Comparison of ENCODE assay signal across 9 cellular contexts in the genomic region with DNA sequence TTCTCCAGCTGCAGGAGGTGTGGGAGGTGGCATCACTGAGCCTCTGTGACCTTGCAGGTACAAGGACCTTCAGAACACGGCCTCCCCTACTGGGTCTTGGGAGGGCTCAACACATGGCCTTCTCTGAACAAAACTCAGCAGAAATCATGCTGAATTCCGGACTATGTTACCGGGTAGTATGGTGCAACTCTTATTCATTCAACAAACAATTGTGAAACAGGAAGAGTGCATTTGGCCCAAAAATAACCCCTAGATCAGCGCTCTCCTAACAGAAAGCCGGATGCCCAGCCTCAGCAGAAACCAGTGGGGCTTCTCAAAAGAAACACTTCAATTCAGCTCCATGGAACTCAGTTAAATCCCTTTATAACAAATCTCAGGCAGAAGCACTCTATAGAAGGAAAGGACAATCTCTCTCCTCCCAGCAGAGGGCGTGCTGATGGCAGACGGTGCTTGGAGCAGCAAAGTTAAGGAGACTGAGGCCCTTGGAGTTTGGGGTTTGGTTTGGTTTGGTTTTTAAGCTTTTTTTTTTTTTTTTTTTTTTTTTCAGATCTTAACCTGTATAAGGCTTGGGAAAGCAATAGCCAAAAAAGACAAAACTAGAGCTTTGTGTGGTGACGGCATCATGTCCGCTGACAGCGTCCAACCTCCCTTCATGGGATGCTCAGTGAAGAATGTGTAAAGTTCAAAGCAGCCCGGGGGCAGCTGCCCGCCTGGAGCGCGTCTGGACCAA.
DNase-seq lines count a peak whose midpoint lies in the region; ATAC-seq and TF ChIP-seq lines count a peak whose summit lies in the region.
"Had no signal": no experiment of that assay in that cellular context is flagged by ENCODE, and none has a peak within 500 bp of the region (broad histone marks: within the 10 kb centered on the region; RNA-seq: fewer than 3 reads in every experiment).

No MANE protein-coding gene starts in this region.

- no peaks in the 10 kb centered on the region for H3K9me3 ChIP-seq in MM.1S (replicated peaks; ENCODE audit: insufficient read depth, low read length)
- H3K9me3 ChIP-seq in stomach = no peaks in the 10 kb centered on the region
- no peaks in the 10 kb centered on the region for H3K9me3 ChIP-seq in Peyer's patch
- H3K9me3 ChIP-seq: BLaER1 had no signal

- H3K4me2 ChIP-seq in MM.1S (ENCODE audit: low read depth, low read length) = no peak overlapping the region
- H3K4me2 ChIP-seq: BLaER1 had no signal

- H4K20me1 ChIP-seq in MM.1S (ENCODE audit: insufficient read depth, low read length) = no peaks in the 10 kb centered on the region
- H4K20me1 ChIP-seq: BLaER1 had no signal

- H3K4me3 ChIP-seq in MM.1S (ENCODE audit: low read length) = no peak overlapping the region
- no peak overlapping the region for H3K4me3 ChIP-seq in stomach
- H3K4me3 ChIP-seq in Peyer's patch = no peak overlapping the region
- H3K4me3 ChIP-seq: BLaER1 had no signal

- H3K4me1 ChIP-seq in MM.1S (ENCODE audit: low read length) (no peaks in the 10 kb centered on the region), stomach (no peaks in the 10 kb centered on the region), Peyer's patch (no peaks in the 10 kb centered on the region)

- WGBS in stomach, 5 donors = 65 to 71% (median 68%) methylated on average over 12 to 14 of the region's 14 CpGs

- ATAC-seq in HG02610 (IDR thresholded peaks at IDR 0.05; ENCODE audit: unreplicated experiment) = no peak

- no peaks in the 10 kb centered on the region for H3K79me2 ChIP-seq in MM.1S (ENCODE audit: low read length)

- intact Hi-C loops in stomach (cut with DNase I; ENCODE audit: low total_unique reads) = no loop called here

- DNase-seq in NCI-H2029 treated with DMSO at 0.1 percent for 48 hours (lab: John Stamatoyannopoulos, UW) (peak; percentile 19), NCI-H2029 (lab: John Stamatoyannopoulos, UW) (no peak), MM.1S (no peak), iPS-NIHi11 (ENCODE audit: low spot score) (peak; percentile 59), stomach (no peak), Peyer's patch (no peak)

- no peak overlapping the region for H2AFZ ChIP-seq in MM.1S (ENCODE audit: low read length)

- TF ChIP-seq EP300 in stomach (IDR thresholded peaks at IDR 0.05) = no peak

- H3K9ac ChIP-seq in MM.1S (ENCODE audit: low read length) = no peak overlapping the region
- H3K9ac ChIP-seq: BLaER1 had no signal

- H3K27ac ChIP-seq in MM.1S (ENCODE audit: low read length) (no peak overlapping the region), VCaP (no peak overlapping the region), stomach (no peak overlapping the region), Peyer's patch (no peak overlapping the region)
- H3K27ac ChIP-seq: BLaER1 had no signal

- H3K36me3 ChIP-seq in MM.1S (replicated peaks; ENCODE audit: insufficient read depth, low read length) (no peaks in the 10 kb centered on the region), stomach (no peaks in the 10 kb centered on the region), Peyer's patch (no peaks in the 10 kb centered on the region)
- H3K36me3 ChIP-seq: BLaER1 had no signal

- H3K27me3 ChIP-seq in MM.1S (replicated peaks; ENCODE audit: insufficient read depth, low read length) = no peaks in the 10 kb centered on the region
- peaks cover 0 to 42% (median 2%) of the 10 kb centered on the region in 3 donors for H3K27me3 ChIP-seq in stomach
- no peaks in the 10 kb centered on the region for H3K27me3 ChIP-seq in Peyer's patch
- H3K27me3 ChIP-seq: BLaER1 had no signal

- TF ChIP-seq CTCF in MM.1S (IDR thresholded peaks at IDR 0.05; ENCODE audit: low read length) (peak; percentile 34), VCaP (conservative IDR thresholded peaks at IDR 0.05) (peak; percentile 85), stomach (IDR thresholded peaks at IDR 0.05) (peak in 4 of 7 experiments; percentile 11 to 28 (median 24)), Peyer's patch (IDR thresholded peaks at IDR 0.05) (peak in 3 of 6 experiments; percentile 23 to 29 (median 28))

- no peaks in the 10 kb centered on the region for H3K9me2 ChIP-seq in MM.1S (replicated peaks; ENCODE audit: insufficient read depth, low read length)

- TF ChIP-seq POLR2A in stomach (IDR thresholded peaks at IDR 0.05) (no peak), Peyer's patch (IDR thresholded peaks at IDR 0.05) (no peak)

- no peaks in the 10 kb centered on the region for H3F3A ChIP-seq in MM.1S (ENCODE audit: insufficient read depth, low read length)

Comparison
In these comparisons a context has a peak if more than half of its experiments do, and no peak if none do; other contexts are left out.
1. DNase-seq: peak in NCI-H2029 treated with DMSO at 0.1 percent for 48 hours (single experiment) and iPS-NIHi11 (single experiment); none in NCI-H2029 (single experiment), MM.1S (single experiment), stomach (single experiment) and Peyer's patch (0 of 3).